ENCODE assay signal across 9 cellular contexts in genomic region chr1:151513626-151514101, GRCh38. TPM values are rescaled to one million over a fixed set of nuclear protein-coding genes. Genes with fewer than 3 reads are reported as not detected.
DNase-seq lines count a peak whose midpoint lies in the region; ATAC-seq, FAIRE-seq and TF ChIP-seq lines count a peak whose summit lies in the region.
"Had no signal": no experiment of that assay in that cellular context is flagged by ENCODE, and none has a peak within 500 bp of the region (broad histone marks: within the 10 kb centered on the region; RNA-seq: fewer than 3 reads in every experiment).

No MANE protein-coding gene starts in this region.

- in situ Hi-C loops in Caki2 (cut with HindIII; ENCODE audit: low pct_unique_long_range_greater_than_20kb, low sequenced_read_pairs) (no loop called here), ACHN (cut with HindIII; ENCODE audit: low pct_ligation_motif_present, low pct_unique_long_range_greater_than_20kb, low sequenced_read_pairs) (no loop called here)

- ATAC-seq in GM19452 (IDR thresholded peaks at IDR 0.05; ENCODE audit: unreplicated experiment) (no peak), Right ventricle myocardium inferior (no peak)

- H3K4me3 ChIP-seq in MG63 (no peak overlapping the region), bronchial epithelial cell (ENCODE audit: low read depth, low read length) (no peak overlapping the region), mucosa of stomach (ENCODE audit: low read length) (peak overlapping the region; percentile 53)

- intact Hi-C loops in Right ventricle myocardium inferior (cut with DNase I), result no loop called here

- no peak for FAIRE-seq in bronchial epithelial cell (lab: Jason Lieb, UNC)

- peaks cover 61% of the 10 kb centered on the region for H3K4me1 ChIP-seq in mucosa of stomach (ENCODE audit: control insufficient read depth, insufficient read depth, low read length)

- peak; percentile 22 for DNase-seq in Caki2 (ENCODE audit: low read depth)
- DNase-seq in MG63, result peak; percentile 24
- DNase-seq in bronchial epithelial cell (ENCODE audit: low read depth), result peak; percentile 93
- no peak for DNase-seq in NCI-H2107 (lab: John Stamatoyannopoulos, UW)
- DNase-seq in ACHN, result no peak
- DNase-seq in Right ventricle myocardium inferior (ENCODE audit: missing footprints), result no peak
- DNase-seq: activated naive CD4-positive, alpha-beta T cell had no signal

- H3K9ac ChIP-seq in mucosa of stomach (ENCODE audit: low read length), result peak overlapping the region; percentile 91

- H3K27me3 ChIP-seq in MG63, result peaks cover 32% of the 10 kb centered on the region
- H3K27me3 ChIP-seq in bronchial epithelial cell (ENCODE audit: control insufficient read depth, insufficient read depth, low read length), result no peaks in the 10 kb centered on the region
- H3K27me3 ChIP-seq in mucosa of stomach (ENCODE audit: control insufficient read depth, insufficient read depth, low read length), result no peaks in the 10 kb centered on the region

- TF ChIP-seq CTCF in bronchial epithelial cell (IDR thresholded peaks at IDR 0.05; ENCODE audit: insufficient read depth, low read length, severe bottlenecking), result no peak

- H3K9me3 ChIP-seq in MG63 (no peaks in the 10 kb centered on the region), mucosa of stomach (ENCODE audit: control insufficient read depth, low read length) (no peaks in the 10 kb centered on the region)

- H3K36me3 ChIP-seq in MG63, result no peaks in the 10 kb centered on the region
- peaks cover 2% of the 10 kb centered on the region for H3K36me3 ChIP-seq in bronchial epithelial cell (ENCODE audit: control insufficient read depth, insufficient read depth, low read length)
- peaks cover 2% of the 10 kb centered on the region for H3K36me3 ChIP-seq in mucosa of stomach (ENCODE audit: control insufficient read depth, insufficient read depth, low read length)

RNA-seq across cellular contexts. Expression of gene CGN, which starts 2.5 kb away (rescaled TPM):
- total RNA-seq in Caki2 (2014; rRNA removed; shearing (Covaris generic); ENCODE audit: low replicate concordance), result 0.03 and 0.61 TPM in 2 replicates
- total RNA-seq in MG63 (2014; rRNA removed; shearing (Covaris generic); ENCODE audit: low replicate concordance), result 0.05 TPM in 1 of 2 replicates, not detected in the other
- total RNA-seq in bronchial epithelial cell (4.2 and 12.5 TPM in 2 replicates), Right ventricle myocardium inferior (0.22 TPM)

RNA-seq across cellular contexts. Expression of gene TUFT1, which starts 26.4 kb away (rescaled TPM):
- 4.2 and 5.8 TPM in 2 replicates for total RNA-seq in Caki2 (2014; rRNA removed; shearing (Covaris generic); ENCODE audit: low replicate concordance)
- total RNA-seq in MG63 (2014; rRNA removed; shearing (Covaris generic); ENCODE audit: low replicate concordance), result 18.8 and 19.8 TPM in 2 replicates
- total RNA-seq in bronchial epithelial cell, result 25.0 and 54.3 TPM in 2 replicates
- 3.5 TPM for total RNA-seq in Right ventricle myocardium inferior

RNA-seq across cellular contexts. Expression of gene POGZ, which starts 54.4 kb away (rescaled TPM):
- 4.5 and 7.9 TPM in 2 replicates for total RNA-seq in Caki2 (2014; rRNA removed; shearing (Covaris generic); ENCODE audit: low replicate concordance)
- 4.2 and 5.7 TPM in 2 replicates for total RNA-seq in MG63 (2014; rRNA removed; shearing (Covaris generic); ENCODE audit: low replicate concordance)
- total RNA-seq in bronchial epithelial cell (6.6 and 10.2 TPM in 2 replicates), Right ventricle myocardium inferior (37.7 TPM)

Comparison
In these comparisons a context has a peak if more than half of its experiments do, and no peak if none do; other contexts are left out.
1. DNase-seq: peak in Caki2 (single experiment), MG63 (single experiment) and bronchial epithelial cell (single experiment); none in NCI-H2107 (single experiment), ACHN (single experiment) and Right ventricle myocardium inferior (single experiment).